22 cellular contexts compared by ENCODE assay signal in the genomic region with DNA sequence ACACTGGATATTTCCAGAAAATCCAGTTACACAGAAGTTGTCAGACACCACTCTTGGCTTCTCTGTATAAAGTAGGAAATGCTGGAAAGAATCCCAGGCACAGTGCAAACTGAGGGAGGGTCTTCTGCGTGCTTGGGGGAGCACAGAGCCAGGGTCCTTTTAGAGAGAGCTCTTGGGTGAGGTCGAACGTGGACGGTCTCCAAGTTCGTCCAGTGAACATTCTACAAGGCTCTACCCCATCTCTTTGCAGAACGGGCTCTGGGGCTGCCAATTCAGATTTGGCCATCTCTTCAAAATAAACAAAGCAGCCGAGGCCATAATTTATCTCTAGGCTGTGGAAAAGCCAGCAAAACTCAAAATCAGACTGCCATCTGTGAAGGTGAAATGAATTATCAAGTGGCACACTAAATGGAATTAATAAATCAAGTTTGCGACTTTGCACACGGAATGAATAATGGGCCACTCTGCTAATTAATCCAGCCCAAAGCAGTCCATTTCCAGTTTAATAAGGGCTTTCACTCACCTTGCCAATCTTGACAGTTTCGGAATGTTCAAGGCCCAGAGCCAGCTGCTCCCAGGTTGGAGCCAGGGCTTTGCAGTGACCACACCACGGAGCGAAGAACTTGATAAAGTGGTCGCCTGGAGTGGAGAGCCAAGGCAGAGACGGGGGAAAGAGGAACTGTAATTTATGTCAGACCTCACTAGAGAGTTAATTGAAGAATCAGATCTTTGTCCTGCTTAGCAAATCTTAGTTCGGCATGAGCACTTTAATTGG. TPM values are rescaled to one million over a fixed set of nuclear protein-coding genes. Genes with fewer than 3 reads are reported as not detected.
DNase-seq lines count a peak whose midpoint lies in the region; ATAC-seq, FAIRE-seq and TF ChIP-seq lines count a peak whose summit lies in the region.
"Had no signal": no experiment of that assay in that cellular context is flagged by ENCODE, and none has a peak within 500 bp of the region (broad histone marks: within the 10 kb centered on the region; RNA-seq: fewer than 3 reads in every experiment).

No MANE protein-coding gene starts in this region.

- TF ChIP-seq POLR2A in endothelial cell of umbilical vein (IDR thresholded peaks at IDR 0.05; ENCODE audit: low read depth, low read length), result no peak
- TF ChIP-seq POLR2A in prostate gland (IDR thresholded peaks at IDR 0.05), result no peak

- no peak overlapping the region for H2AFZ ChIP-seq in KMS-11 (ENCODE audit: low read depth)
- no peak overlapping the region for H2AFZ ChIP-seq in endothelial cell of umbilical vein (ENCODE audit: low read depth, low read length)

- peaks cover 92 to 94% of the 10 kb centered on the region in 2 donors for H3K36me3 Mint-ChIP-seq in CD14-positive monocyte

- TSS peak; percentile 0 for BruUV-seq in endothelial cell of umbilical vein (replicated peaks; lab: Mats Ljungman, UMichigan)

- intact Hi-C loops in CD14-positive monocyte (cut with micrococcal nuclease) (no loop called here), endothelial cell of umbilical vein (cut with micrococcal nuclease) (no loop called here), right cardiac atrium (cut with DNase I) (no loop called here), left lung (cut with DNase I) (no loop called here), prostate gland (cut with DNase I) (no loop called here)

- H3K4me1 ChIP-seq in KMS-11 (ENCODE audit: low read depth, poor library complexity, severe bottlenecking) (peaks cover 68% of the 10 kb centered on the region), endothelial cell of umbilical vein (ENCODE audit: control insufficient read depth, extremely low read depth, insufficient read depth, low read length) (peaks cover 32% of the 10 kb centered on the region), right cardiac atrium (ENCODE audit: control insufficient read depth, insufficient read depth, low read length) (peaks cover 2% of the 10 kb centered on the region), left lung (no peaks in the 10 kb centered on the region), prostate gland (replicated peaks) (no peaks in the 10 kb centered on the region)

- H3K36me3 ChIP-seq in KMS-11 (ENCODE audit: insufficient read depth), result peaks cover 73% of the 10 kb centered on the region
- peaks cover 88 to 89% of the 10 kb centered on the region in 2 experiments for H3K36me3 ChIP-seq in endothelial cell of umbilical vein (ENCODE audit: control insufficient read depth in 2 of 2, extremely low read depth in 1 of 2, insufficient read depth in 2 of 2, low read length in 2 of 2)
- H3K36me3 ChIP-seq in left lung, result peaks cover 0 to 100% of the 10 kb centered on the region in 2 donors
- H3K36me3 ChIP-seq in prostate gland, result peaks cover 1 to 12% of the 10 kb centered on the region in 2 donors

- no peaks in the 10 kb centered on the region for H3K9me3 Mint-ChIP-seq in CD14-positive monocyte
- H3K9me3 Mint-ChIP-seq: CD8-positive, alpha-beta T cell; HFFc6 had no signal

- ATAC-seq in right cardiac atrium (peak; percentile 48 to 83), GM21737 (IDR thresholded peaks at IDR 0.05; ENCODE audit: unreplicated experiment) (no peak), left lung (no peak), HG02588 (IDR thresholded peaks at IDR 0.05; ENCODE audit: unreplicated experiment) (no peak)
- ATAC-seq: CD8-positive, alpha-beta T cell had no signal

- no peaks in the 10 kb centered on the region for H3K9me1 ChIP-seq in endothelial cell of umbilical vein (replicated peaks; ENCODE audit: control insufficient read depth, extremely low read depth, insufficient read depth, low read length)

- H3K27ac ChIP-seq in KMS-11 (peak overlapping the region; percentile 19; the same call in 1 of the 2 replicates), endothelial cell of umbilical vein (ENCODE audit: insufficient read depth, low read depth, low read length) (peak overlapping the region; percentile 10), right cardiac atrium (ENCODE audit: low read length) (no peak overlapping the region), left lung (no peak overlapping the region), prostate gland (no peak overlapping the region)
- H3K27ac ChIP-seq: C4-2B had no signal

- H3K4me3 ChIP-seq in KMS-11 (IDR thresholded peaks at IDR 0.05; ENCODE audit: insufficient read depth, low read depth, low read length), result no peak overlapping the region
- no peak overlapping the region for H3K4me3 ChIP-seq in endothelial cell of umbilical vein (replicated peaks in 1 of 3; ENCODE audit: insufficient read depth in 1 of 3, low read depth in 1 of 3, low read length in 3 of 3)
- no peak overlapping the region for H3K4me3 ChIP-seq in right cardiac atrium (ENCODE audit: low read length)
- H3K4me3 ChIP-seq in left lung, result no peak overlapping the region
- H3K4me3 ChIP-seq in prostate gland, result no peak overlapping the region

- peaks cover 89% of the 10 kb centered on the region for H3K79me2 ChIP-seq in KMS-11 (ENCODE audit: insufficient read depth, low read depth)
- peaks cover 69% of the 10 kb centered on the region for H3K79me2 ChIP-seq in endothelial cell of umbilical vein (ENCODE audit: control insufficient read depth, insufficient read depth, low read length)

- no peak for FAIRE-seq in endothelial cell of umbilical vein (lab: Jason Lieb, UNC)
- FAIRE-seq: A204.1, D721Med, G401.6, GM12891, HTR-8/SVneo had no signal

- H4K20me1 ChIP-seq in KMS-11 (ENCODE audit: insufficient read depth) (peaks cover 28% of the 10 kb centered on the region), endothelial cell of umbilical vein (replicated peaks; ENCODE audit: control insufficient read depth, extremely low read depth, insufficient read depth, low read length) (peaks cover 5% of the 10 kb centered on the region)

- H3K4me1 Mint-ChIP-seq in CD14-positive monocyte, result no peaks in the 10 kb centered on the region
- H3K4me1 Mint-ChIP-seq: B cell had no signal

- dilution Hi-C loops in endothelial cell of umbilical vein (cut with MboI; ENCODE audit: extremely low pct_ligation_motif_present, low sequenced_read_pairs), result loop anchor here (25.0 kb wide), 1 partner anchor 121 kb away; no protein-coding TSS in a partner anchor

- DNase-seq in CD14-positive monocyte (ENCODE audit: low spot score) (peak; percentile 6), endothelial cell of umbilical vein (ENCODE audit: low read depth, low spot score) (no peak), right cardiac atrium (peak in 2 of 3 donors; percentile 66 to 88), left lung (no peak), prostate gland (ENCODE audit: low spot score) (no peak)
- DNase-seq: CD8-positive, alpha-beta T cell; COR-L47; DMS153; DMS79 treated with DMSO at 0.1 percent for 48 hours; EL; HCEC 1CT; HFFc6 had no signal

- POLR2A ChIA-PET in endothelial cell of umbilical vein (lab: Charles Lee), result interaction anchor here (0.6 kb wide), 1 partner anchor 17 kb away, joined by 3 read pairs; no protein-coding TSS in a partner anchor

- H3K4me2 ChIP-seq in KMS-11 (no peak overlapping the region), endothelial cell of umbilical vein (ENCODE audit: insufficient read depth, low read length) (no peak overlapping the region)

- TF ChIP-seq CTCF in CD14-positive monocyte (IDR thresholded peaks at IDR 0.05) (no peak), KMS-11 (conservative IDR thresholded peaks at IDR 0.05; ENCODE audit: low read depth, low read length) (no peak), endothelial cell of umbilical vein (IDR thresholded peaks at IDR 0.05; ENCODE audit: extremely low read depth in 1 of 2, insufficient read depth in 1 of 2, low read depth in 1 of 2, low read length in 2 of 2) (no peak), left lung (IDR thresholded peaks at IDR 0.05) (no peak), prostate gland (IDR thresholded peaks at IDR 0.05) (no peak)

- CTCF ChIA-PET in endothelial cell of umbilical vein (lab: Charles Lee), result interaction anchor here (1.4 to 3.2 kb wide), 2 partner anchors 101 to 115 kb away, joined by 8 to 20 read pairs; no protein-coding TSS in a partner anchor

- H3K27ac Mint-ChIP-seq in CD14-positive monocyte, result peak overlapping the region in 2 of 7 donors; percentile 51 to 66
- H3K27ac Mint-ChIP-seq: B cell; CD8-positive, alpha-beta T cell; HFFc6 had no signal

- 59% methylated on average over 15 of the region's 15 CpGs for WGBS in right cardiac atrium
- 73% methylated on average over 15 of the region's 15 CpGs for WGBS in prostate gland

- H3K9ac ChIP-seq in KMS-11 (no peak overlapping the region), endothelial cell of umbilical vein (replicated peaks; ENCODE audit: extremely low read depth, insufficient read depth, low read length) (no peak overlapping the region)

- H3K9me3 ChIP-seq in endothelial cell of umbilical vein (replicated peaks; ENCODE audit: control insufficient read depth, insufficient read depth, low read length) (no peaks in the 10 kb centered on the region), right cardiac atrium (ENCODE audit: control insufficient read depth, low read length) (no peaks in the 10 kb centered on the region), left lung (no peaks in the 10 kb centered on the region), prostate gland (no peaks in the 10 kb centered on the region)

- no peaks in the 10 kb centered on the region for H3K27me3 Mint-ChIP-seq in CD14-positive monocyte (ENCODE audit: low read depth in 3 of 3)
- H3K27me3 Mint-ChIP-seq: B cell had no signal

- H3K27me3 ChIP-seq in KMS-11 (ENCODE audit: insufficient read depth, low read depth) (no peaks in the 10 kb centered on the region), endothelial cell of umbilical vein (ENCODE audit: control insufficient read depth in 2 of 2, insufficient read depth in 2 of 2, low read length in 2 of 2) (no peaks in the 10 kb centered on the region), right cardiac atrium (ENCODE audit: control insufficient read depth, insufficient read depth) (no peaks in the 10 kb centered on the region), left lung (no peaks in the 10 kb centered on the region), prostate gland (replicated peaks; ENCODE audit: insufficient read depth) (no peaks in the 10 kb centered on the region)

- no peak overlapping the region for H3K4me3 Mint-ChIP-seq in CD14-positive monocyte
- H3K4me3 Mint-ChIP-seq: B cell; CD8-positive, alpha-beta T cell; HFFc6 had no signal

TF ChIP-seq in endothelial cell of umbilical vein, 7 proteins besides CTCF, POLR2A, EP300 and RAD21 (continues in another document):
- peak; percentile 21 for TF ChIP-seq POLR2AphosphoS5 (IDR thresholded peaks at IDR 0.05; ENCODE audit: insufficient read depth, low read depth, low read length)

RNA-seq across cellular contexts. Expression of gene TXNDC5, which starts 19.3 kb away (rescaled TPM):
- polyA plus RNA-seq in CD14-positive monocyte (10 to 100 TPM; 21.2 to 33.5 TPM), endothelial cell of umbilical vein (2,566 and 2,629 TPM in 2 replicates), right cardiac atrium (38.2 TPM)
- total RNA-seq in endothelial cell of umbilical vein (1,581 and 1,665 TPM in 2 replicates), right cardiac atrium (10 to 100 TPM; 47.0 to 59.5 (median 57.4) TPM), left lung (100 to 1,000 TPM; 185 to 224 TPM), prostate gland (100 to 1,000 TPM; 123 to 128 TPM)
- 2,247 and 2,322 TPM in 2 replicates for polyA plus RNA-seq in endothelial cell of umbilical vein (2011; cell fraction: cytosol; rRNA removed)
- polyA plus RNA-seq in endothelial cell of umbilical vein (2011; cell fraction: nucleus; rRNA removed), result 1,597 and 1,745 TPM in 2 replicates
- polyA plus RNA-seq in endothelial cell of umbilical vein (2012), result 1,989 and 2,618 TPM in 2 replicates
- 2,443 and 2,887 TPM in 2 replicates for polyA minus RNA-seq in endothelial cell of umbilical vein
- 46.0 TPM for polyA minus RNA-seq in endothelial cell of umbilical vein (2011; cell fraction: cytosol; rRNA and poly(A)+ RNA removed)
- polyA minus RNA-seq in endothelial cell of umbilical vein (2011; cell fraction: nucleus; rRNA and poly(A)+ RNA removed), result 638 and 706 TPM in 2 replicates

Comparison
In these comparisons a context has a peak if more than half of its experiments do, and no peak if none do; other contexts are left out.
1. DNase-seq: peak in CD14-positive monocyte (single experiment) and right cardiac atrium (2 of 3); none in endothelial cell of umbilical vein (single experiment), left lung (0 of 2) and prostate gland (single experiment).
2. H3K27ac ChIP-seq: peak in KMS-11 (single experiment) and endothelial cell of umbilical vein (single experiment); none in right cardiac atrium (single experiment), left lung (0 of 2) and prostate gland (0 of 2).
3. ATAC-seq: peak in right cardiac atrium (2 of 2); none in GM21737 (single experiment), left lung (single experiment) and HG02588 (single experiment).